Comparison of ENCODE assay signal across 8 cellular contexts in genomic region chr5:40834849-40835787, GRCh38. TPM values are rescaled to one million over a fixed set of nuclear protein-coding genes. Genes with fewer than 3 reads are reported as not detected.
DNase-seq lines count a peak whose midpoint lies in the region; ATAC-seq and TF ChIP-seq lines count a peak whose summit lies in the region.

Gene RPL37, minus strand, starts transcription at chr5:40835222. Its CDS starts 37 bp downstream, at chr5:40835185.

- peaks cover 40% of the 10 kb centered on the region for H4K20me1 ChIP-seq in SK-N-SH (ENCODE audit: insufficient read depth)

- CTCF ChIA-PET in SK-N-SH (lab: Yijun Ruan, JAX): interaction anchor here (1.4 kb wide), 2 partner anchors 36 to 52 kb away, joined by 3 read pairs; partner anchors contain the start of gene PRKAA1

- ATAC-seq in HG02571 (IDR thresholded peaks at IDR 0.05; ENCODE audit: unreplicated experiment): peak; percentile 97

- no peak for TF ChIP-seq RAD21 in SK-N-SH (IDR thresholded peaks at IDR 0.05; ENCODE audit: low read length)

- peak within 1 kb of the TSS; percentile 94 for H3K4me2 ChIP-seq in SK-N-SH

- POLR2A ChIA-PET in SK-N-SH (lab: Yijun Ruan, JAX): interaction anchor here (0.6 to 3.4 kb wide), 9 partner anchors 9 to 611 kb away, joined by 3 to 23 read pairs (median 3); partner anchors contain the start of gene PRKAA1

- 5% methylated on average over 17 of the region's 61 CpGs for WGBS in SK-N-SH (ENCODE audit: low lambda C conversion rate)
- 4% methylated on average over 46 of the region's 61 CpGs for WGBS in suprapubic skin

- TF ChIP-seq EP300 in SK-N-SH (IDR thresholded peaks at IDR 0.05; ENCODE audit: borderline replicate concordance in 1 of 2, low read depth in 1 of 2, low read length in 1 of 2) (peak in 1 of 2 experiments; percentile 48; a peak in 1 of 4 replicates), suprapubic skin (IDR thresholded peaks at IDR 0.05) (no peak)

- peak within 1 kb of the TSS; percentile 99 for H3K9ac ChIP-seq in SK-N-SH

- H3K36me3 ChIP-seq in SK-N-SH (replicated peaks in 1 of 2; ENCODE audit: control insufficient read depth in 1 of 2, insufficient read depth in 2 of 2, low read length in 1 of 2) (peaks cover 40 to 41% of the 10 kb centered on the region in 2 experiments), suprapubic skin (peaks cover 38% of the 10 kb centered on the region)

- H3K4me3 ChIP-seq in SK-N-SH (ENCODE audit: low read depth in 2 of 2, low read length in 1 of 2): peak within 1 kb of the TSS; percentile 81 to 87
- H3K4me3 ChIP-seq in suprapubic skin: peak within 1 kb of the TSS; percentile 67

- H3K27ac ChIP-seq in SK-N-SH (ENCODE audit: low read depth in 2 of 2, low read length in 1 of 2): peak within 1 kb of the TSS; percentile 96 to 97
- peak within 1 kb of the TSS; percentile 99 for H3K27ac ChIP-seq in suprapubic skin

- H3F3A ChIP-seq in SK-N-SH (replicated peaks; ENCODE audit: insufficient read depth): peaks cover 36% of the 10 kb centered on the region

- DNase-seq in GM04504 (ENCODE audit: low read depth) (peak; percentile 93), NCI-H1048 (lab: John Stamatoyannopoulos, UW) (peak; percentile 92), SK-N-SH (peak; percentile 90), germinal center (ENCODE audit: low spot score) (peak; percentile 92), nucleus accumbens (lab: John Stamatoyannopoulos, UW) (peak; percentile 42 to 98 (median 93)), suprapubic skin (ENCODE audit: low spot score in 2 of 2) (peak; percentile 98 to 99)
- DNase-seq in activated naive CD4-positive, alpha-beta T cell treated with anti-CD3 and anti-CD28 coated beads, Interleukin-2, amount 50 U/mL, for 16 hours: peak; percentile 91

- peak; percentile 52 to 84 for TF ChIP-seq POLR2A in suprapubic skin (IDR thresholded peaks at IDR 0.05)

- H3K27me3 ChIP-seq in SK-N-SH (ENCODE audit: insufficient read depth) (no peaks in the 10 kb centered on the region), suprapubic skin (no peaks in the 10 kb centered on the region)

- TF ChIP-seq CTCF in SK-N-SH (IDR thresholded peaks at IDR 0.05): no peak
- TF ChIP-seq CTCF in suprapubic skin (IDR thresholded peaks at IDR 0.05): no peak

- H3K9me3 ChIP-seq in SK-N-SH (no peaks in the 10 kb centered on the region), suprapubic skin (no peaks in the 10 kb centered on the region)

- H3K9me2 ChIP-seq in SK-N-SH: no peaks in the 10 kb centered on the region

- H3K79me2 ChIP-seq in SK-N-SH (ENCODE audit: insufficient read depth): peaks cover 49% of the 10 kb centered on the region

- peak within 1 kb of the TSS; percentile 100 for H2AFZ ChIP-seq in SK-N-SH (ENCODE audit: low read depth)

- H3K4me1 ChIP-seq in SK-N-SH (ENCODE audit: control insufficient read depth in 1 of 2, insufficient read depth in 2 of 2, low read depth in 1 of 2, low read length in 1 of 2) (peaks cover 13 to 24% of the 10 kb centered on the region in 2 experiments; a peak in 3 of 4 replicates), suprapubic skin (peaks cover 25% of the 10 kb centered on the region)

TF ChIP-seq in SK-N-SH, 30 proteins besides CTCF, POLR2A, EP300 and RAD21 (continues in another document):
- no peak for TF ChIP-seq NRF1 (IDR thresholded peaks at IDR 0.05; ENCODE audit: low read depth, low read length)
- peak; percentile 48; the same call in 1 of the 2 replicates for TF ChIP-seq RFX5 (IDR thresholded peaks at IDR 0.05; ENCODE audit: low read length)
- peak; percentile 99 for TF ChIP-seq GABPA (IDR thresholded peaks at IDR 0.05; ENCODE audit: low read depth)
- peak; percentile 27 for TF ChIP-seq SMC3 (IDR thresholded peaks at IDR 0.05; ENCODE audit: low read depth, low read length)
- TF ChIP-seq TEAD4 (IDR thresholded peaks at IDR 0.05; ENCODE audit: borderline replicate concordance, insufficient read depth): no peak
- peak; percentile 78 for TF ChIP-seq YY1 (IDR thresholded peaks at IDR 0.05; ENCODE audit: low read depth)
- no peak for TF ChIP-seq USF1 (IDR thresholded peaks at IDR 0.05; ENCODE audit: borderline replicate concordance, low read depth)
- TF ChIP-seq EZH2phosphoT487 (IDR thresholded peaks at IDR 0.05; ENCODE audit: borderline replicate concordance, low read depth): no peak
- TF ChIP-seq RXRA (IDR thresholded peaks at IDR 0.05; ENCODE audit: borderline replicate concordance, low read depth): no peak
- TF ChIP-seq JUND (IDR thresholded peaks at IDR 0.05): no peak
- peak; percentile 33; the same call in 1 of the 2 replicates for TF ChIP-seq TCF12 (IDR thresholded peaks at IDR 0.05)
- peak; percentile 95 for TF ChIP-seq CHD2 (IDR thresholded peaks at IDR 0.05; ENCODE audit: low read length, partially characterized antibody)
- no peak for TF ChIP-seq REST (IDR thresholded peaks at IDR 0.05; ENCODE audit: low read depth, low read length)
- TF ChIP-seq NFIC (IDR thresholded peaks at IDR 0.05; ENCODE audit: borderline replicate concordance): no peak
- TF ChIP-seq IRF3 (IDR thresholded peaks at IDR 0.05; ENCODE audit: low read depth, low read length): peak; percentile 33
- no peak for TF ChIP-seq FOXM1 (IDR thresholded peaks at IDR 0.05; ENCODE audit: low read depth)
- peak; percentile 78 for TF ChIP-seq RCOR1 (IDR thresholded peaks at IDR 0.05; ENCODE audit: low read length)
- TF ChIP-seq ELF1 (IDR thresholded peaks at IDR 0.05): peak; percentile 99
- TF ChIP-seq TAF1 (IDR thresholded peaks at IDR 0.05; ENCODE audit: borderline replicate concordance, low read depth, low read length): peak; percentile 96
- peak; percentile 86 for TF ChIP-seq SIN3A (IDR thresholded peaks at IDR 0.05; ENCODE audit: borderline replicate concordance, low read depth, low read length)
- TF ChIP-seq FOSL2 (IDR thresholded peaks at IDR 0.05; ENCODE audit: borderline replicate concordance, low read depth): no peak
- peak; percentile 43; the same call in 1 of the 2 replicates for TF ChIP-seq ZBTB33 (IDR thresholded peaks at IDR 0.05; ENCODE audit: borderline replicate concordance, low read depth)
- TF ChIP-seq FOXJ3 (CRISPR knock-in tag; IDR thresholded peaks at IDR 0.05): no peak
- peak; percentile 70 for TF ChIP-seq MXI1 (IDR thresholded peaks at IDR 0.05; ENCODE audit: low read depth, low read length)

RNA-seq across cellular contexts. Expression of gene RPL37, which starts in this region (rescaled TPM):
- 297 and 465 TPM in 2 replicates for polyA plus RNA-seq in SK-N-SH (2012; rRNA removed)
- polyA plus RNA-seq in SK-N-SH (2012; cell fraction: cytosol; rRNA removed): 477 and 1,130 TPM in 2 replicates
- polyA plus RNA-seq in SK-N-SH (2012; cell fraction: nucleus; rRNA removed): 230 and 235 TPM in 2 replicates
- total RNA-seq in suprapubic skin: 100 to 1,000 TPM; 242 to 737 (median 403) TPM

Comparison
In these comparisons a context has a peak if more than half of its experiments do, and no peak if none do; other contexts are left out.
1. Peak in every context shown above with its lines: DNase-seq, ATAC-seq, H3K4me3 ChIP-seq and H3K27ac ChIP-seq.